In genomic region chrX:47361538-47362511, GRCh38 we compare ENCODE assay signal across 8 cellular contexts. TPM values are rescaled to one million over a fixed set of nuclear protein-coding genes. Genes with fewer than 3 reads are reported as not detected.
DNase-seq lines count a peak whose midpoint lies in the region; FAIRE-seq and TF ChIP-seq lines count a peak whose summit lies in the region.

No MANE protein-coding gene starts in this region.

- no peaks in the 10 kb centered on the region for H3K36me3 Mint-ChIP-seq in activated CD4-positive, alpha-beta memory T cell treated with anti-CD3 and anti-CD28 coated beads for 36 hours
- no peaks in the 10 kb centered on the region for H3K36me3 Mint-ChIP-seq in activated CD4-positive, alpha-beta memory T cell treated with anti-CD3 and anti-CD28 coated beads, Interleukin-2, amount 10 ng/mL, durations not matched to agents 7 days and 5 days (ENCODE audit: low read depth)

- CTCF ChIA-PET in activated CD4-positive, alpha-beta memory T cell treated with anti-CD3 and anti-CD28 coated beads for 36 hours (lab: Charles Lee) = no interaction called here
- CTCF ChIA-PET in activated CD4-positive, alpha-beta memory T cell treated with anti-CD3 and anti-CD28 coated beads, Interleukin-2, amount 10 ng/mL, durations not matched to agents 7 days and 5 days (lab: Charles Lee) = no interaction called here

- POLR2A ChIA-PET in activated CD4-positive, alpha-beta memory T cell treated with anti-CD3 and anti-CD28 coated beads for 36 hours (lab: Charles Lee) = no interaction called here
- POLR2A ChIA-PET in activated CD4-positive, alpha-beta memory T cell treated with anti-CD3 and anti-CD28 coated beads, Interleukin-2, amount 10 ng/mL, durations not matched to agents 7 days and 5 days (lab: Charles Lee) = no interaction called here

- H3K4me1 ChIP-seq in colonic mucosa = no peaks in the 10 kb centered on the region
- peaks cover 5% of the 10 kb centered on the region for H3K4me1 ChIP-seq in keratinocyte (ENCODE audit: control insufficient read depth, extremely low read depth, insufficient read depth, low read length)
- H3K4me1 ChIP-seq in small intestine (ENCODE audit: control insufficient read depth in 2 of 2, insufficient read depth in 1 of 2, low read depth in 1 of 2, low read length in 1 of 2) = no peaks in the 10 kb centered on the region

- H3K9ac ChIP-seq in colonic mucosa (ENCODE audit: low read depth in 2 of 2, low read length in 2 of 2) (no peak overlapping the region), keratinocyte (ENCODE audit: control insufficient read depth, extremely low read depth, insufficient read depth, low read length) (no peak overlapping the region)

- no peaks in the 10 kb centered on the region for H3K79me2 ChIP-seq in keratinocyte (ENCODE audit: control insufficient read depth, insufficient read depth, low read length)

- H3K27me3 ChIP-seq in colonic mucosa (no peaks in the 10 kb centered on the region), keratinocyte (ENCODE audit: control insufficient read depth, extremely low read depth, insufficient read depth, low read length) (no peaks in the 10 kb centered on the region), small intestine (ENCODE audit: control insufficient read depth in 2 of 2, insufficient read depth in 2 of 2, low read length in 2 of 2) (no peaks in the 10 kb centered on the region)

- no peaks in the 10 kb centered on the region for H3K9me3 ChIP-seq in colonic mucosa
- no peaks in the 10 kb centered on the region for H3K9me3 ChIP-seq in keratinocyte (ENCODE audit: control insufficient read depth, low read depth, low read length)
- no peaks in the 10 kb centered on the region for H3K9me3 ChIP-seq in small intestine (ENCODE audit: control insufficient read depth, low read depth)

- peak overlapping the region; percentile 41 for H3K4me2 ChIP-seq in keratinocyte (ENCODE audit: control insufficient read depth, extremely low read depth, insufficient read depth, low read depth, low read length)

- FAIRE-seq in keratinocyte (lab: Jason Lieb, UNC) = peak; percentile 23
- peak; percentile 59 for FAIRE-seq in small intestine (lab: Jason Lieb, UNC)

- H4K20me1 ChIP-seq in keratinocyte (ENCODE audit: control insufficient read depth, extremely low read depth, insufficient read depth, low read length) = no peaks in the 10 kb centered on the region

- dilution Hi-C loops in keratinocyte (cut with MboI; ENCODE audit: extremely low pct_ligation_motif_present, low sequenced_read_pairs) = no loop called here

- H3K4me1 Mint-ChIP-seq in activated CD4-positive, alpha-beta memory T cell treated with anti-CD3 and anti-CD28 coated beads for 36 hours (ENCODE audit: low read depth) = peaks cover 19% of the 10 kb centered on the region
- H3K4me1 Mint-ChIP-seq in activated CD4-positive, alpha-beta memory T cell treated with anti-CD3 and anti-CD28 coated beads, Interleukin-2, amount 10 ng/mL, durations not matched to agents 7 days and 5 days = peaks cover 17% of the 10 kb centered on the region

- H3K9me1 ChIP-seq in keratinocyte (ENCODE audit: control insufficient read depth, extremely low read depth, insufficient read depth, low read length) = no peaks in the 10 kb centered on the region

- TF ChIP-seq CTCF in LNCaP clone FGC (IDR thresholded peaks at IDR 0.05; ENCODE audit: control insufficient read depth, extremely low read depth, insufficient read depth) (peak; percentile 31; the same call in 1 of the 2 replicates), colonic mucosa (IDR thresholded peaks at IDR 0.05) (no peak), keratinocyte (optimal IDR thresholded peaks at IDR 0.05 in 1 of 3, IDR thresholded peaks at IDR 0.05 in 1 of 3, conservative IDR thresholded peaks at IDR 0.05 in 1 of 3; ENCODE audit: extremely low read depth in 1 of 3, insufficient read depth in 2 of 3, low read length in 3 of 3) (no peak)

- H3K4me3 ChIP-seq in LNCaP clone FGC (ENCODE audit: low read depth, low read length) (peak overlapping the region; percentile 36), colonic mucosa (no peak overlapping the region), keratinocyte (ENCODE audit: control insufficient read depth in 2 of 3, extremely low read depth in 1 of 3, insufficient read depth in 2 of 3, low read depth in 1 of 3, low read length in 3 of 3) (no peak overlapping the region), small intestine (ENCODE audit: low read depth in 1 of 2, low read length in 2 of 2) (no peak overlapping the region)

- no peaks in the 10 kb centered on the region for H3K36me3 ChIP-seq in colonic mucosa
- H3K36me3 ChIP-seq in keratinocyte (ENCODE audit: control insufficient read depth in 2 of 2, extremely low read depth in 1 of 2, insufficient read depth in 2 of 2, low read length in 2 of 2) = no peaks in the 10 kb centered on the region
- no peaks in the 10 kb centered on the region for H3K36me3 ChIP-seq in small intestine (ENCODE audit: control insufficient read depth in 2 of 2, insufficient read depth in 2 of 2, low read length in 2 of 2)

- intact Hi-C loops in activated CD4-positive, alpha-beta memory T cell treated with anti-CD3 and anti-CD28 coated beads for 36 hours (cut with micrococcal nuclease) = no loop called here
- intact Hi-C loops in colonic mucosa (cut with DNase I) = no loop called here

- no peaks in the 10 kb centered on the region for H3K9me3 Mint-ChIP-seq in activated CD4-positive, alpha-beta memory T cell treated with anti-CD3 and anti-CD28 coated beads for 36 hours
- no peaks in the 10 kb centered on the region for H3K9me3 Mint-ChIP-seq in activated CD4-positive, alpha-beta memory T cell treated with anti-CD3 and anti-CD28 coated beads, Interleukin-2, amount 10 ng/mL, durations not matched to agents 7 days and 5 days

- H2AFZ ChIP-seq in keratinocyte (ENCODE audit: control insufficient read depth, low read length) = peak overlapping the region; percentile 58

- no peaks in the 10 kb centered on the region for H3K27me3 Mint-ChIP-seq in activated CD4-positive, alpha-beta memory T cell treated with anti-CD3 and anti-CD28 coated beads for 36 hours
- H3K27me3 Mint-ChIP-seq in activated CD4-positive, alpha-beta memory T cell treated with anti-CD3 and anti-CD28 coated beads, Interleukin-2, amount 10 ng/mL, durations not matched to agents 7 days and 5 days = no peaks in the 10 kb centered on the region

- no peak overlapping the region for H3K27ac Mint-ChIP-seq in activated CD4-positive, alpha-beta memory T cell treated with anti-CD3 and anti-CD28 coated beads for 36 hours
- no peak overlapping the region for H3K27ac Mint-ChIP-seq in activated CD4-positive, alpha-beta memory T cell treated with anti-CD3 and anti-CD28 coated beads, Interleukin-2, amount 10 ng/mL, durations not matched to agents 7 days and 5 days

- no peak overlapping the region for H3K4me3 Mint-ChIP-seq in activated CD4-positive, alpha-beta memory T cell treated with anti-CD3 and anti-CD28 coated beads for 36 hours
- no peak overlapping the region for H3K4me3 Mint-ChIP-seq in activated CD4-positive, alpha-beta memory T cell treated with anti-CD3 and anti-CD28 coated beads, Interleukin-2, amount 10 ng/mL, durations not matched to agents 7 days and 5 days

- 12 to 39% (median 36%) methylated on average over 13 of the region's 13 CpGs for WGBS in small intestine, 3 donors

- H3K27ac ChIP-seq in colonic mucosa (peak overlapping the region; percentile 27), keratinocyte (ENCODE audit: control insufficient read depth, insufficient read depth, low read length) (no peak overlapping the region), small intestine (ENCODE audit: low read depth in 1 of 2, low read length in 1 of 2) (peak overlapping the region in 1 of 2 donors; percentile 91)

- DNase-seq in activated CD4-positive, alpha-beta memory T cell treated with anti-CD3 and anti-CD28 coated beads for 36 hours = peak; percentile 18
- no peak for DNase-seq in activated CD4-positive, alpha-beta memory T cell treated with anti-CD3 and anti-CD28 coated beads, Interleukin-2, amount 10 ng/mL, durations not matched to agents 7 days and 5 days
- DNase-seq in GOT3 (lab: John Stamatoyannopoulos, UW) = peak; percentile 37
- peak; percentile 95 for DNase-seq in LNCaP clone FGC (ENCODE audit: low read depth)
- peak; percentile 80 for DNase-seq in SHP77 treated with DMSO at 0.1 percent for 48 hours (lab: John Stamatoyannopoulos, UW)
- DNase-seq in colonic mucosa = peak; percentile 49
- DNase-seq in keratinocyte (ENCODE audit: low read depth, low spot score) = no peak
- peak; percentile 36 for DNase-seq in small intestine

RNA-seq across cellular contexts. Expression of gene ZNF157, which starts 8.6 kb away (rescaled TPM):
- under 1 TPM; 0.50 to 0.53 TPM for total RNA-seq in activated CD4-positive, alpha-beta memory T cell treated with anti-CD3 and anti-CD28 coated beads for 36 hours
- under 1 TPM; 0.15 to 0.18 TPM for total RNA-seq in activated CD4-positive, alpha-beta memory T cell treated with anti-CD3 and anti-CD28 coated beads, Interleukin-2, amount 10 ng/mL, durations not matched to agents 7 days and 5 days
- total RNA-seq in colonic mucosa = not detected
- polyA plus RNA-seq in keratinocyte = 0.06 to 0.12 TPM (median 0.06 TPM) in 3 replicates
- polyA plus RNA-seq in keratinocyte (2011; ENCODE audit: low read depth) = not detected
- polyA plus RNA-seq in keratinocyte (2011; cell fraction: cytosol; rRNA removed) = not detected in 2 replicates
- 0.11 TPM in 1 of 2 replicates, not detected in the other for polyA plus RNA-seq in keratinocyte (2011; cell fraction: nucleus; rRNA removed)
- polyA plus RNA-seq in keratinocyte (2012; ENCODE audit: low replicate concordance) = 0.05 TPM in 1 of 2 replicates, not detected in the other
- polyA minus RNA-seq in keratinocyte = 0.10 to 0.19 TPM in 2 of 3 replicates, not detected in the other
- not detected for polyA minus RNA-seq in keratinocyte (2011; cell fraction: cytosol; rRNA and poly(A)+ RNA removed)
- polyA minus RNA-seq in keratinocyte (2011; cell fraction: nucleus; rRNA and poly(A)+ RNA removed) = not detected in 2 replicates
- under 1 TPM in 1 of 3 donors, not detected in 2; 0.04 TPM for polyA plus RNA-seq in small intestine

Comparison
In these comparisons a context has a peak if more than half of its experiments do, and no peak if none do; other contexts are left out.
1. DNase-seq: peak in activated CD4-positive, alpha-beta memory T cell treated with anti-CD3 and anti-CD28 coated beads for 36 hours (single experiment), GOT3 (single experiment), LNCaP clone FGC (single experiment), SHP77 treated with DMSO at 0.1 percent for 48 hours (single experiment), colonic mucosa (single experiment) and small intestine (single experiment); none in activated CD4-positive, alpha-beta memory T cell treated with anti-CD3 and anti-CD28 coated beads, Interleukin-2, amount 10 ng/mL, durations not matched to agents 7 days and 5 days (single experiment) and keratinocyte (single experiment).